In genomic region chr9:93207326-93207814, GRCh38 we compare ENCODE assay signal across 9 cellular contexts. TPM values are rescaled to one million over a fixed set of nuclear protein-coding genes. Genes with fewer than 3 reads are reported as not detected.
DNase-seq lines count a peak whose midpoint lies in the region; ATAC-seq, FAIRE-seq and TF ChIP-seq lines count a peak whose summit lies in the region.
"Had no signal": no experiment of that assay in that cellular context is flagged by ENCODE, and none has a peak within 500 bp of the region (broad histone marks: within the 10 kb centered on the region; RNA-seq: fewer than 3 reads in every experiment).

No MANE protein-coding gene starts in this region.

- peaks cover 37% of the 10 kb centered on the region for H3K4me1 Mint-ChIP-seq in stimulated activated effector memory CD8-positive, alpha-beta T cell treated with anti-CD3 and anti-CD28 coated beads, Interleukin-12 subunit alpha, Interleukin-12 subunit beta, amount 100 ng/mL, for 72 hours

- peak; percentile 20 for DNase-seq in HCEC 1CT
- peak; percentile 29 for DNase-seq in RWPE2 (ENCODE audit: low spot score)
- peak; percentile 67 to 90 for DNase-seq in cardiac muscle cell (ENCODE audit: low read depth in 1 of 2, low spot score in 1 of 2)
- peak; percentile 17 for DNase-seq in skeletal muscle cell (ENCODE audit: low read depth)
- DNase-seq in cortex of kidney (lab: John Stamatoyannopoulos, UW), result no peak
- DNase-seq in RCC 7860 (ENCODE audit: low spot score), result no peak
- DNase-seq in stimulated activated effector memory CD8-positive, alpha-beta T cell treated with anti-CD3 and anti-CD28 coated beads, Interleukin-12 subunit alpha, Interleukin-12 subunit beta, amount 100 ng/mL, for 72 hours (ENCODE audit: low spot score in 2 of 2), result no peak

- H3K27me3 ChIP-seq in RWPE2 (ENCODE audit: insufficient read depth, poor library complexity, severe bottlenecking) (no peaks in the 10 kb centered on the region), cardiac muscle cell (no peaks in the 10 kb centered on the region)

- no peak for FAIRE-seq in RCC 7860 (lab: Jason Lieb, UNC)
- FAIRE-seq: endothelial cell of umbilical vein had no signal

- H3K4me1 ChIP-seq in RWPE2 (ENCODE audit: insufficient read depth, poor library complexity, severe bottlenecking) (no peaks in the 10 kb centered on the region), cardiac muscle cell (ENCODE audit: low read depth) (peaks cover 69% of the 10 kb centered on the region)

- TF ChIP-seq CTCF in RWPE2 (IDR thresholded peaks at IDR 0.05; ENCODE audit: poor library complexity, severe bottlenecking), result no peak
- TF ChIP-seq CTCF in cardiac muscle cell (IDR thresholded peaks at IDR 0.05; ENCODE audit: low read depth, low read length), result no peak

- no peak overlapping the region for H3K4me3 ChIP-seq in RWPE2 (ENCODE audit: severe bottlenecking)
- no peak overlapping the region for H3K4me3 ChIP-seq in cardiac muscle cell
- H3K4me3 ChIP-seq in skeletal muscle cell (ENCODE audit: low read depth, low read length), result no peak overlapping the region

- no peak overlapping the region for H3K4me3 Mint-ChIP-seq in stimulated activated effector memory CD8-positive, alpha-beta T cell treated with anti-CD3 and anti-CD28 coated beads, Interleukin-12 subunit alpha, Interleukin-12 subunit beta, amount 100 ng/mL, for 72 hours

- H3K36me3 ChIP-seq in RWPE2 (ENCODE audit: low read depth) (no peaks in the 10 kb centered on the region), cardiac muscle cell (no peaks in the 10 kb centered on the region)

- no peaks in the 10 kb centered on the region for H3K9me3 ChIP-seq in RWPE2 (ENCODE audit: severe bottlenecking)
- H3K9me3 ChIP-seq in cardiac muscle cell (ENCODE audit: low read depth), result no peaks in the 10 kb centered on the region

- H3K9me3 Mint-ChIP-seq in stimulated activated effector memory CD8-positive, alpha-beta T cell treated with anti-CD3 and anti-CD28 coated beads, Interleukin-12 subunit alpha, Interleukin-12 subunit beta, amount 100 ng/mL, for 72 hours, result no peaks in the 10 kb centered on the region

- H3K27ac ChIP-seq in RWPE2 (ENCODE audit: poor library complexity, severe bottlenecking) (no peak overlapping the region), cardiac muscle cell (peak overlapping the region; percentile 97)

- no peaks in the 10 kb centered on the region for H3K36me3 Mint-ChIP-seq in stimulated activated effector memory CD8-positive, alpha-beta T cell treated with anti-CD3 and anti-CD28 coated beads, Interleukin-12 subunit alpha, Interleukin-12 subunit beta, amount 100 ng/mL, for 72 hours

- no peak overlapping the region for H3K27ac Mint-ChIP-seq in stimulated activated effector memory CD8-positive, alpha-beta T cell treated with anti-CD3 and anti-CD28 coated beads, Interleukin-12 subunit alpha, Interleukin-12 subunit beta, amount 100 ng/mL, for 72 hours

- ATAC-seq in RWPE2 (ENCODE audit: low read depth) (0 out of 3 replicates have a peak, but pooled peaks have one; percentile 31), GM18861 (IDR thresholded peaks at IDR 0.05; ENCODE audit: unreplicated experiment) (no peak)
- ATAC-seq in stimulated activated effector memory CD8-positive, alpha-beta T cell treated with anti-CD3 and anti-CD28 coated beads, Interleukin-12 subunit alpha, Interleukin-12 subunit beta, amount 100 ng/mL, for 72 hours, result no peak

RNA-seq across cellular contexts. Expression of gene WNK2, which starts 23.4 kb away (rescaled TPM):
- 31.6 and 92.2 TPM in 2 replicates for total RNA-seq in cardiac muscle cell
- 34.5 and 88.3 TPM in 2 replicates for polyA plus RNA-seq in cardiac muscle cell
- total RNA-seq: endothelial cell of umbilical vein had no signal
- polyA plus RNA-seq: endothelial cell of umbilical vein had no signal

Comparison
In these comparisons a context has a peak if more than half of its experiments do, and no peak if none do; other contexts are left out.
1. DNase-seq: peak in HCEC 1CT (single experiment), RWPE2 (single experiment), cardiac muscle cell (2 of 2) and skeletal muscle cell (single experiment); none in cortex of kidney (single experiment), RCC 7860 (single experiment) and stimulated activated effector memory CD8-positive, alpha-beta T cell treated with anti-CD3 and anti-CD28 coated beads, Interleukin-12 subunit alpha, Interleukin-12 subunit beta, amount 100 ng/mL, for 72 hours (0 of 2).